In genomic region chr3:47961815-47962606, GRCh38 we compare ENCODE assay signal across 7 cellular contexts. TPM values are rescaled to one million over a fixed set of nuclear protein-coding genes. Genes with fewer than 3 reads are reported as not detected.
DNase-seq lines count a peak whose midpoint lies in the region; ATAC-seq and TF ChIP-seq lines count a peak whose summit lies in the region.

No MANE protein-coding gene starts in this region.

- 0 out of 2 replicates have a peak, but pooled peaks cover 11% of the 10 kb centered on the region for H3K4me1 ChIP-seq in GM23338 (ENCODE audit: insufficient read depth)

- H3K36me3 ChIP-seq in GM23338 (ENCODE audit: insufficient read depth), result no peaks in the 10 kb centered on the region

- peaks cover 30% of the 10 kb centered on the region for H3K4me1 Mint-ChIP-seq in GM23338
- peaks cover 26% of the 10 kb centered on the region for H3K4me1 Mint-ChIP-seq in brain

- H3K79me2 ChIP-seq in GM23338 (replicated peaks; ENCODE audit: insufficient read depth), result 0 out of 2 replicates have a peak, but pooled peaks cover 13% of the 10 kb centered on the region

- no peaks in the 10 kb centered on the region for H3K9me2 ChIP-seq in GM23338 (ENCODE audit: insufficient read depth)

- no peaks in the 10 kb centered on the region for H3K27me3 ChIP-seq in GM23338 (ENCODE audit: insufficient read depth)

- DNase-seq in GM23338 (ENCODE audit: low spot score) (peak; percentile 62), RPMI7951 (ENCODE audit: low read depth) (peak; percentile 68), mucosa of gallbladder (ENCODE audit: low spot score) (peak; percentile 41), NCI-H774 (lab: John Stamatoyannopoulos, UW) (no peak), DMS153 (lab: John Stamatoyannopoulos, UW) (no peak)

- H2AFZ ChIP-seq in GM23338, result no peak overlapping the region

- peaks cover 4% of the 10 kb centered on the region; the same call in 1 of the 3 replicates for H3K9me3 Mint-ChIP-seq in GM23338
- peaks cover 3 to 15% (median 6%) of the 10 kb centered on the region in 5 experiments for H3K9me3 Mint-ChIP-seq in brain

- H3K4me3 Mint-ChIP-seq in GM23338 (peak overlapping the region; percentile 26; the same call in 2 of the 3 replicates), brain (no peak overlapping the region)

- H3K27me3 Mint-ChIP-seq in GM23338 (ENCODE audit: insufficient read depth, low read depth, poor library complexity) (peaks cover 5% of the 10 kb centered on the region), brain (no peaks in the 10 kb centered on the region)

- no peaks in the 10 kb centered on the region for H3F3A ChIP-seq in GM23338 (replicated peaks; ENCODE audit: low read depth)

- peak; percentile 65 for ATAC-seq in GM23338
- ATAC-seq in GM21390 (IDR thresholded peaks at IDR 0.05; ENCODE audit: unreplicated experiment), result no peak

- H4K20me1 ChIP-seq in GM23338 (replicated peaks; ENCODE audit: insufficient read depth), result peaks cover under 1% of the 10 kb centered on the region; the same call in 1 of the 2 replicates

- peaks cover 16% of the 10 kb centered on the region; the same call in 2 of the 3 replicates for H3K36me3 Mint-ChIP-seq in GM23338 (ENCODE audit: low read depth)
- peaks cover 46% of the 10 kb centered on the region for H3K36me3 Mint-ChIP-seq in brain

- H3K27ac Mint-ChIP-seq in GM23338 (peak overlapping the region; percentile 65), brain (peak overlapping the region in 4 of 5 experiments; percentile 45 to 87 (median 76))

- no peak overlapping the region for H3K4me2 ChIP-seq in GM23338

- no peak overlapping the region for H3K4me3 ChIP-seq in GM23338

- no peak for TF ChIP-seq CTCF in GM23338 (conservative IDR thresholded peaks at IDR 0.05; ENCODE audit: low read depth in 2 of 2)
- no peak for TF ChIP-seq CTCF in brain (conservative IDR thresholded peaks at IDR 0.05)

- no peak overlapping the region for H3K27ac ChIP-seq in GM23338 (ENCODE audit: low read depth)

TF ChIP-seq in GM23338, 12 proteins besides CTCF, POLR2A, EP300 and RAD21:
- TF ChIP-seq, protein P1, sequence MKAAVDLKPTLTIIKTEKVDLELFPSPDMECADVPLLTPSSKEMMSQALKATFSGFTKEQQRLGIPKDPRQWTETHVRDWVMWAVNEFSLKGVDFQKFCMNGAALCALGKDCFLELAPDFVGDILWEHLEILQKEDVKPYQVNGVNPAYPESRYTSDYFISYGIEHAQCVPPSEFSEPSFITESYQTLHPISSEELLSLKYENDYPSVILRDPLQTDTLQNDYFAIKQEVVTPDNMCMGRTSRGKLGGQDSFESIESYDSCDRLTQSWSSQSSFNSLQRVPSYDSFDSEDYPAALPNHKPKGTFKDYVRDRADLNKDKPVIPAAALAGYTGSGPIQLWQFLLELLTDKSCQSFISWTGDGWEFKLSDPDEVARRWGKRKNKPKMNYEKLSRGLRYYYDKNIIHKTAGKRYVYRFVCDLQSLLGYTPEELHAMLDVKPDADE (IDR thresholded peaks at IDR 0.05), result no peak

RNA-seq across cellular contexts. Expression of gene MAP4, which starts 54.2 kb away (rescaled TPM):
- total RNA-seq in GM23338 (2014; rRNA removed; shearing (Covaris generic)), result 103 and 108 TPM in 2 replicates
- polyA plus RNA-seq in GM23338 (2016; fragmentation: Nextera tagmentation; extraction: Ambion mirVana) (102 and 113 TPM in 2 replicates), brain (ENCODE audit: insufficient read depth, low read depth, low replicate concordance) (246 TPM)
- 97.6 and 99.2 TPM in 2 replicates for total RNA-seq in RPMI7951 (2014; rRNA removed; shearing (Covaris generic))
- 228 TPM for total RNA-seq in mucosa of gallbladder

Comparison
In these comparisons a context has a peak if more than half of its experiments do, and no peak if none do; other contexts are left out.
1. DNase-seq: peak in GM23338 (single experiment), RPMI7951 (single experiment) and mucosa of gallbladder (single experiment); none in NCI-H774 (single experiment) and DMS153 (single experiment).